In the genomic region with DNA sequence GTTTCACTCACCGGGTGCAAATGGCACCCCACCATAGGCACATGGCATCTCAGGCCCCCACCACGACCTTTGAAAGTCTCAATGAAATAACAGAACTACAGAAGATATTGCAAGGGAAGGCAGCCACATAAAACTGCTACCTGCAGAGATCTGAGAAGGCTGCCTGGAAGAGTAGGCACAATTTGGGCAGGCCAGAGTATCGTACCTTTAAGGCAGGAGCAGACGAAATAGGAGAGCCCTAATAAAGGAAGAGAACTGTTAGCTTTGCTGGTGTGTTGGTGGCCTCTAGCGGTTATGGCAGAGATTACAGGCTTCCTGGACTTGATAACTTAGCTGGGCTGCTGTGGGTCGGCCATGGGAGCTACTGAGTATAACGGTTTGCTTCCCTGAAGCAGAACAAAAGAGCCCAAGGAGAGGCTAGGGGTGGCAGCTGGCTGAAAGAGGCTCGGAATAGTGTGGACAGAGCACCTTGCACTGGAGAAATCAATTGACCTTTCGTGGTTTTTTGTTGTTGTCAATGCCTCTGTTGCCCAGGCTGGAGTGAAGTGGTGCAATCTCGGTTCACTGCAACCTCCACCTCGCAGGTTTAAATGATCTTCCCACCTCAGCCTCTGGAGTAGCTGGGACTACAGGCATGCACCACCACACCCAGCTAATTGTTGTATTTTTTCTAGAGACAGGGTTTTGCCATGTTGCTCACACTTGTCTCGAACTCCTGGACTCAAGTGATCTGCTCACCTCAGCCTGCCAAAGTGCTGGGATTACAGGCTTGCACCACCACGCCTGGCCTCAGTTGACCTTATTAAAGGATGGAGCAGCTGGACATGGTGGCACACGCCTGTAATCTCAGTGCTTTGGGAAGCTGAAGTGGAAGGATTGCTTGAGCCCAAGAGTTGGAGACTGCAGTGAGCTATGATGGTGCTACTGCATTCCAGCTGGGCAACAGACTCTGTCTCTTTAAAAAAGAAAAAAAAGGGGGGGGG, we compare ENCODE assay signal across 1 cellular context.
TF ChIP-seq lines count a peak whose summit lies in the region.

No MANE protein-coding gene starts in this region.

TF ChIP-seq in K562, 482 proteins besides CTCF, POLR2A, EP300 and RAD21 (continued from another document and continues in another):
- TF ChIP-seq, protein P1, sequence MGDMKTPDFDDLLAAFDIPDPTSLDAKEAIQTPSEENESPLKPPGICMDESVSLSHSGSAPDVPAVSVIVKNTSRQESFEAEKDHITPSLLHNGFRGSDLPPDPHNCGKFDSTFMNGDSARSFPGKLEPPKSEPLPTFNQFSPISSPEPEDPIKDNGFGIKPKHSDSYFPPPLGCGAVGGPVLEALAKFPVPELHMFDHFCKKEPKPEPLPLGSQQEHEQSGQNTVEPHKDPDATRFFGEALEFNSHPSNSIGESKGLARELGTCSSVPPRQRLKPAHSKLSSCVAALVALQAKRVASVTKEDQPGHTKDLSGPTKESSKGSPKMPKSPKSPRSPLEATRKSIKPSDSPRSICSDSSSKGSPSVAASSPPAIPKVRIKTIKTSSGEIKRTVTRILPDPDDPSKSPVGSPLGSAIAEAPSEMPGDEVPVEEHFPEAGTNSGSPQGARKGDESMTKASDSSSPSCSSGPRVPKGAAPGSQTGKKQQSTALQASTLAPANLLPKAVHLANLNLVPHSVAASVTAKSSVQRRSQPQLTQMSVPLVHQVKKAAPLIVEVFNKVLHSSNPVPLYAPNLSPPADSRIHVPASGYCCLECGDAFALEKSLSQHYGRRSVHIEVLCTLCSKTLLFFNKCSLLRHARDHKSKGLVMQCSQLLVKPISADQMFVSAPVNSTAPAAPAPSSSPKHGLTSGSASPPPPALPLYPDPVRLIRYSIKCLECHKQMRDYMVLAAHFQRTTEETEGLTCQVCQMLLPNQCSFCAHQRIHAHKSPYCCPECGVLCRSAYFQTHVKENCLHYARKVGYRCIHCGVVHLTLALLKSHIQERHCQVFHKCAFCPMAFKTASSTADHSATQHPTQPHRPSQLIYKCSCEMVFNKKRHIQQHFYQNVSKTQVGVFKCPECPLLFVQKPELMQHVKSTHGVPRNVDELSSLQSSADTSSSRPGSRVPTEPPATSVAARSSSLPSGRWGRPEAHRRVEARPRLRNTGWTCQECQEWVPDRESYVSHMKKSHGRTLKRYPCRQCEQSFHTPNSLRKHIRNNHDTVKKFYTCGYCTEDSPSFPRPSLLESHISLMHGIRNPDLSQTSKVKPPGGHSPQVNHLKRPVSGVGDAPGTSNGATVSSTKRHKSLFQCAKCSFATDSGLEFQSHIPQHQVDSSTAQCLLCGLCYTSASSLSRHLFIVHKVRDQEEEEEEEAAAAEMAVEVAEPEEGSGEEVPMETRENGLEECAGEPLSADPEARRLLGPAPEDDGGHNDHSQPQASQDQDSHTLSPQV (IDR thresholded peaks at IDR 0.05), result no peak
- TF ChIP-seq ZSCAN32 (CRISPR knock-in tag; IDR thresholded peaks at IDR 0.05) (no peak), SIN3A (IDR thresholded peaks at IDR 0.05; ENCODE audit: borderline replicate concordance in 2 of 2, control insufficient read depth in 1 of 2, low read depth in 2 of 2, low read length in 2 of 2) (peak in 1 of 2 experiments; percentile 38; a peak in 1 of 4 replicates), POLR2B (IDR thresholded peaks at IDR 0.05; ENCODE audit: low read depth, partially characterized antibody) (no peak), DACH1 (IDR thresholded peaks at IDR 0.05; ENCODE audit: partially characterized antibody) (no peak), TCF7L2 (IDR thresholded peaks at IDR 0.05; ENCODE audit: low read depth, low read length) (peak; percentile 42; the same call in 1 of the 2 replicates), KLF13 (tag; IDR thresholded peaks at IDR 0.05; ENCODE audit: borderline replicate concordance, low read depth) (no peak), ZNF354B (CRISPR knock-in tag; IDR thresholded peaks at IDR 0.05) (no peak), MAFG (tag; conservative IDR thresholded peaks at IDR 0.05) (no peak), NUFIP1 (IDR thresholded peaks at IDR 0.05; ENCODE audit: partially characterized antibody) (no peak), NR2F6 (CRISPR knock-in tag; IDR thresholded peaks at IDR 0.05) (no peak), SMARCE1 (IDR thresholded peaks at IDR 0.05) (no peak), ZC3H11A (IDR thresholded peaks at IDR 0.05; ENCODE audit: low read depth, low read length) (peak; percentile 93), BDP1 (IDR thresholded peaks at IDR 0.05; ENCODE audit: insufficient read depth, insufficient read length) (no peak), ZNF134 (CRISPR knock-in tag; conservative IDR thresholded peaks at IDR 0.05) (no peak), ARHGAP35 (IDR thresholded peaks at IDR 0.05; ENCODE audit: partially characterized antibody) (no peak), HDGF (IDR thresholded peaks at IDR 0.05) (no peak), JUNB (CRISPR knock-in tag; conservative IDR thresholded peaks at IDR 0.05) (no peak), POLR2AphosphoS2 (IDR thresholded peaks at IDR 0.05; ENCODE audit: low read length) (peak; percentile 95)
- TF ChIP-seq, protein P2, sequence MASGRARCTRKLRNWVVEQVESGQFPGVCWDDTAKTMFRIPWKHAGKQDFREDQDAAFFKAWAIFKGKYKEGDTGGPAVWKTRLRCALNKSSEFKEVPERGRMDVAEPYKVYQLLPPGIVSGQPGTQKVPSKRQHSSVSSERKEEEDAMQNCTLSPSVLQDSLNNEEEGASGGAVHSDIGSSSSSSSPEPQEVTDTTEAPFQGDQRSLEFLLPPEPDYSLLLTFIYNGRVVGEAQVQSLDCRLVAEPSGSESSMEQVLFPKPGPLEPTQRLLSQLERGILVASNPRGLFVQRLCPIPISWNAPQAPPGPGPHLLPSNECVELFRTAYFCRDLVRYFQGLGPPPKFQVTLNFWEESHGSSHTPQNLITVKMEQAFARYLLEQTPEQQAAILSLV (tag; IDR thresholded peaks at IDR 0.05), result no peak
- TF ChIP-seq, protein P3, sequence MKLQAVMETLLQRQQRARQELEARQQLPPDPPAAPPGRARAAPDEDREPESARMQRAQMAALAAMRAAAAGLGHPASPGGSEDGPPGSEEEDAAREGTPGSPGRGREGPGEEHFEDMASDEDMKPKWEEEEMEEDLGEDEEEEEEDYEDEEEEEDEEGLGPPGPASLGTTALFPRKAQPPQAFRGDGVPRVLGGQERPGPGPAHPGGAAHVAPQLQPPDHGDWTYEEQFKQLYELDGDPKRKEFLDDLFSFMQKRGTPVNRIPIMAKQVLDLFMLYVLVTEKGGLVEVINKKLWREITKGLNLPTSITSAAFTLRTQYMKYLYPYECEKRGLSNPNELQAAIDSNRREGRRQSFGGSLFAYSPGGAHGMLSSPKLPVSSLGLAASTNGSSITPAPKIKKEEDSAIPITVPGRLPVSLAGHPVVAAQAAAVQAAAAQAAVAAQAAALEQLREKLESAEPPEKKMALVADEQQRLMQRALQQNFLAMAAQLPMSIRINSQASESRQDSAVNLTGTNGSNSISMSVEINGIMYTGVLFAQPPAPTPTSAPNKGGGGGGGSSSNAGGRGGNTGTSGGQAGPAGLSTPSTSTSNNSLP (IDR thresholded peaks at IDR 0.05; ENCODE audit: borderline replicate concordance, low read depth, low read length), result peak; percentile 89; the same call in 1 of the 2 replicates
- TF ChIP-seq, protein P4, sequence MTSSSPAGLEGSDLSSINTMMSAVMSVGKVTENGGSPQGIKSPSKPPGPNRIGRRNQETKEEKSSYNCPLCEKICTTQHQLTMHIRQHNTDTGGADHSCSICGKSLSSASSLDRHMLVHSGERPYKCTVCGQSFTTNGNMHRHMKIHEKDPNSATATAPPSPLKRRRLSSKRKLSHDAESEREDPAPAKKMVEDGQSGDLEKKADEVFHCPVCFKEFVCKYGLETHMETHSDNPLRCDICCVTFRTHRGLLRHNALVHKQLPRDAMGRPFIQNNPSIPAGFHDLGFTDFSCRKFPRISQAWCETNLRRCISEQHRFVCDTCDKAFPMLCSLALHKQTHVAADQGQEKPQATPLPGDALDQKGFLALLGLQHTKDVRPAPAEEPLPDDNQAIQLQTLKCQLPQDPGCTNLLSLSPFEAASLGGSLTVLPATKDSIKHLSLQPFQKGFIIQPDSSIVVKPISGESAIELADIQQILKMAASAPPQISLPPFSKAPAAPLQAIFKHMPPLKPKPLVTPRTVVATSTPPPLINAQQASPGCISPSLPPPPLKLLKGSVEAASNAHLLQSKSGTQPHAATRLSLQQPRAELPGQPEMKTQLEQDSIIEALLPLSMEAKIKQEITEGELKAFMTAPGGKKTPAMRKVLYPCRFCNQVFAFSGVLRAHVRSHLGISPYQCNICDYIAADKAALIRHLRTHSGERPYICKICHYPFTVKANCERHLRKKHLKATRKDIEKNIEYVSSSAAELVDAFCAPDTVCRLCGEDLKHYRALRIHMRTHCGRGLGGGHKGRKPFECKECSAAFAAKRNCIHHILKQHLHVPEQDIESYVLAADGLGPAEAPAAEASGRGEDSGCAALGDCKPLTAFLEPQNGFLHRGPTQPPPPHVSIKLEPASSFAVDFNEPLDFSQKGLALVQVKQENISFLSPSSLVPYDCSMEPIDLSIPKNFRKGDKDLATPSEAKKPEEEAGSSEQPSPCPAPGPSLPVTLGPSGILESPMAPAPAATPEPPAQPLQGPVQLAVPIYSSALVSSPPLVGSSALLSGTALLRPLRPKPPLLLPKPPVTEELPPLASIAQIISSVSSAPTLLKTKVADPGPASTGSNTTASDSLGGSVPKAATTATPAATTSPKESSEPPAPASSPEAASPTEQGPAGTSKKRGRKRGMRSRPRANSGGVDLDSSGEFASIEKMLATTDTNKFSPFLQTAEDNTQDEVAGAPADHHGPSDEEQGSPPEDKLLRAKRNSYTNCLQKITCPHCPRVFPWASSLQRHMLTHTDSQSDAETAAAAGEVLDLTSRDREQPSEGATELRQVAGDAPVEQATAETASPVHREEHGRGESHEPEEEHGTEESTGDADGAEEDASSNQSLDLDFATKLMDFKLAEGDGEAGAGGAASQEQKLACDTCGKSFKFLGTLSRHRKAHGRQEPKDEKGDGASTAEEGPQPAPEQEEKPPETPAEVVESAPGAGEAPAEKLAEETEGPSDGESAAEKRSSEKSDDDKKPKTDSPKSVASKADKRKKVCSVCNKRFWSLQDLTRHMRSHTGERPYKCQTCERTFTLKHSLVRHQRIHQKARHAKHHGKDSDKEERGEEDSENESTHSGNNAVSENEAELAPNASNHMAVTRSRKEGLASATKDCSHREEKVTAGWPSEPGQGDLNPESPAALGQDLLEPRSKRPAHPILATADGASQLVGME (CRISPR knock-in tag; IDR thresholded peaks at IDR 0.05), result no peak
- TF ChIP-seq, protein P5, sequence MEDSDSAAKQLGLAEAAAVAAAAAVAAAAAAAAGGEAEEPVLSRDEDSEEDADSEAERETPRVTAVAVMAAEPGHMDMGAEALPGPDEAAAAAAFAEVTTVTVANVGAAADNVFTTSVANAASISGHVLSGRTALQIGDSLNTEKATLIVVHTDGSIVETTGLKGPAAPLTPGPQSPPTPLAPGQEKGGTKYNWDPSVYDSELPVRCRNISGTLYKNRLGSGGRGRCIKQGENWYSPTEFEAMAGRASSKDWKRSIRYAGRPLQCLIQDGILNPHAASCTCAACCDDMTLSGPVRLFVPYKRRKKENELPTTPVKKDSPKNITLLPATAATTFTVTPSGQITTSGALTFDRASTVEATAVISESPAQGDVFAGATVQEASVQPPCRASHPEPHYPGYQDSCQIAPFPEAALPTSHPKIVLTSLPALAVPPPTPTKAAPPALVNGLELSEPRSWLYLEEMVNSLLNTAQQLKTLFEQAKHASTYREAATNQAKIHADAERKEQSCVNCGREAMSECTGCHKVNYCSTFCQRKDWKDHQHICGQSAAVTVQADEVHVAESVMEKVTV (CRISPR knock-in tag; IDR thresholded peaks at IDR 0.05), result no peak
- TF ChIP-seq, protein P6, sequence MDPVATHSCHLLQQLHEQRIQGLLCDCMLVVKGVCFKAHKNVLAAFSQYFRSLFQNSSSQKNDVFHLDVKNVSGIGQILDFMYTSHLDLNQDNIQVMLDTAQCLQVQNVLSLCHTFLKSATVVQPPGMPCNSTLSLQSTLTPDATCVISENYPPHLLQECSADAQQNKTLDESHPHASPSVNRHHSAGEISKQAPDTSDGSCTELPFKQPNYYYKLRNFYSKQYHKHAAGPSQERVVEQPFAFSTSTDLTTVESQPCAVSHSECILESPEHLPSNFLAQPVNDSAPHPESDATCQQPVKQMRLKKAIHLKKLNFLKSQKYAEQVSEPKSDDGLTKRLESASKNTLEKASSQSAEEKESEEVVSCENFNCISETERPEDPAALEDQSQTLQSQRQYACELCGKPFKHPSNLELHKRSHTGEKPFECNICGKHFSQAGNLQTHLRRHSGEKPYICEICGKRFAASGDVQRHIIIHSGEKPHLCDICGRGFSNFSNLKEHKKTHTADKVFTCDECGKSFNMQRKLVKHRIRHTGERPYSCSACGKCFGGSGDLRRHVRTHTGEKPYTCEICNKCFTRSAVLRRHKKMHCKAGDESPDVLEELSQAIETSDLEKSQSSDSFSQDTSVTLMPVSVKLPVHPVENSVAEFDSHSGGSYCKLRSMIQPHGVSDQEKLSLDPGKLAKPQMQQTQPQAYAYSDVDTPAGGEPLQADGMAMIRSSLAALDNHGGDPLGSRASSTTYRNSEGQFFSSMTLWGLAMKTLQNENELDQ (CRISPR knock-in tag; IDR thresholded peaks at IDR 0.05; ENCODE audit: borderline replicate concordance), result no peak
- TF ChIP-seq, protein P7, sequence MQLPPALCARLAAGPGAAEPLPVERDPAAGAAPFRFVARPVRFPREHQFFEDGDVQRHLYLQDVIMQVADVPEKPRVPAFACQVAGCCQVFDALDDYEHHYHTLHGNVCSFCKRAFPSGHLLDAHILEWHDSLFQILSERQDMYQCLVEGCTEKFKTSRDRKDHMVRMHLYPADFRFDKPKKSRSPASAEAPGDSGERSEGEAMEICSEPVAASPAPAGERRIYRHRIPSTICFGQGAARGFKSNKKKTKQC (CRISPR knock-in tag; IDR thresholded peaks at IDR 0.05), result no peak
- TF ChIP-seq, protein P8, sequence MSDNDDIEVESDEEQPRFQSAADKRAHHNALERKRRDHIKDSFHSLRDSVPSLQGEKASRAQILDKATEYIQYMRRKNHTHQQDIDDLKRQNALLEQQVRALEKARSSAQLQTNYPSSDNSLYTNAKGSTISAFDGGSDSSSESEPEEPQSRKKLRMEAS (CRISPR knock-in tag; IDR thresholded peaks at IDR 0.05), result no peak
- TF ChIP-seq, protein P9, sequence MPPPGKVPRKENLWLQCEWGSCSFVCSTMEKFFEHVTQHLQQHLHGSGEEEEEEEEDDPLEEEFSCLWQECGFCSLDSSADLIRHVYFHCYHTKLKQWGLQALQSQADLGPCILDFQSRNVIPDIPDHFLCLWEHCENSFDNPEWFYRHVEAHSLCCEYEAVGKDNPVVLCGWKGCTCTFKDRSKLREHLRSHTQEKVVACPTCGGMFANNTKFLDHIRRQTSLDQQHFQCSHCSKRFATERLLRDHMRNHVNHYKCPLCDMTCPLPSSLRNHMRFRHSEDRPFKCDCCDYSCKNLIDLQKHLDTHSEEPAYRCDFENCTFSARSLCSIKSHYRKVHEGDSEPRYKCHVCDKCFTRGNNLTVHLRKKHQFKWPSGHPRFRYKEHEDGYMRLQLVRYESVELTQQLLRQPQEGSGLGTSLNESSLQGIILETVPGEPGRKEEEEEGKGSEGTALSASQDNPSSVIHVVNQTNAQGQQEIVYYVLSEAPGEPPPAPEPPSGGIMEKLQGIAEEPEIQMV (tag; conservative IDR thresholded peaks at IDR 0.05; ENCODE audit: low read depth), result no peak
- TF ChIP-seq, protein P10, sequence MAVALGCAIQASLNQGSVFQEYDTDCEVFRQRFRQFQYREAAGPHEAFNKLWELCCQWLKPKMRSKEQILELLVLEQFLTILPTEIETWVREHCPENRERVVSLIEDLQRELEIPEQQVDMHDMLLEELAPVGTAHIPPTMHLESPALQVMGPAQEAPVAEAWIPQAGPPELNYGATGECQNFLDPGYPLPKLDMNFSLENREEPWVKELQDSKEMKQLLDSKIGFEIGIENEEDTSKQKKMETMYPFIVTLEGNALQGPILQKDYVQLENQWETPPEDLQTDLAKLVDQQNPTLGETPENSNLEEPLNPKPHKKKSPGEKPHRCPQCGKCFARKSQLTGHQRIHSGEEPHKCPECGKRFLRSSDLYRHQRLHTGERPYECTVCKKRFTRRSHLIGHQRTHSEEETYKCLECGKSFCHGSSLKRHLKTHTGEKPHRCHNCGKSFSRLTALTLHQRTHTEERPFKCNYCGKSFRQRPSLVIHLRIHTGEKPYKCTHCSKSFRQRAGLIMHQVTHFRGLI (CRISPR knock-in tag; IDR thresholded peaks at IDR 0.05), result no peak
